10 cellular contexts compared by ENCODE assay signal in the genomic region with DNA sequence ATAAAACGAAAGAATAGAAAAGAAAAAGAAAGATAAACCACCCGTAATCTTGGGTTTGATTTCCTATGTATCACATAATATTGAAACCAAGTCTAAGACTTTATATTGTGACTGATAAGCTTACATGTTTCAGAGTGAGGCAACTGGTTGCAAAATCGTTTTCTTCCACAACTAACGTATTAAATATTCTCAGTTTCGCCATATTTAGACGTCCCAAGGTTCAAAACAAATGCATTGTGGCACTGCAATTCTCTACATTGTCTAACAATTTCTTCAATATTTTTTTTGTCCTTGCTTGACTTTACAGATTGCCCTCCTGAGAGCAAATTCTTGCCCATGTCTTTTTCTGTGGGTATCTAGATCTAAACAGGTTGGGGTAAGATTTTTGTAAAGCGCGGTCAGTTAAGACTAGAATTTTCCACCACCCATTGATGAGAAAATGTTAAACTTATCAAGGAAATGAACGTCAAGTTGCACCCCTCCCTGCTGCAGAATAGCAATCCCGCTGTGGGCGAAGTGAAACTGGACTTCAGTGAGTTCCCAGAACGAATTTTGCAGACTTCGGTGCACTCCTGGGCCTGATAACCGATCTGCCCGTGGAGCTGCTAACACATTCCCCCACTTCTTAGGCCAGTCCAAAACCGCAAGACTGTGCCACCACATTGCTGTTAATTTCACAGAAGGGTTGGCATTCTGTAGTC. TPM values are rescaled to one million over a fixed set of nuclear protein-coding genes. Genes with fewer than 3 reads are reported as not detected.
DNase-seq lines count a peak whose midpoint lies in the region; ATAC-seq and TF ChIP-seq lines count a peak whose summit lies in the region.
"Had no signal": no experiment of that assay in that cellular context is flagged by ENCODE, and none has a peak within 500 bp of the region (broad histone marks: within the 10 kb centered on the region; RNA-seq: fewer than 3 reads in every experiment).

No MANE protein-coding gene starts in this region.

- no peaks in the 10 kb centered on the region for H3K9me3 ChIP-seq in MG63

- intact Hi-C loops in activated CD4-positive, alpha-beta T cell treated with anti-CD3 and anti-CD28 coated beads, Interleukin-2, amount 10 ng/mL, durations not matched to agents 24 days and 14 days (cut with micrococcal nuclease), result loop anchor here (5.0 kb wide), 3 partner anchors 239 to 1209 kb away; partner anchors contain the start of gene LHX5

- DNase-seq in AG10803 (ENCODE audit: low read depth) (peak; percentile 60), MG63 (peak; percentile 43), ecto neural progenitor cell (ENCODE audit: low spot score) (peak; percentile 55), myocyte (ENCODE audit: low read depth) (peak; percentile 56), amniotic stem cell (lab: John Stamatoyannopoulos, UW) (no peak), activated gamma-delta T cell (lab: John Stamatoyannopoulos, UW) (no peak)
- DNase-seq in activated CD4-positive, alpha-beta T cell treated with anti-CD3 and anti-CD28 coated beads, Interleukin-2, amount 10 ng/mL, durations not matched to agents 24 days and 14 days, result no peak
- DNase-seq: activated effector memory CD4-positive, alpha-beta T cell treated with anti-CD3 and anti-CD28 coated beads, Interleukin-2, amount 50 U/mL, for 16 hours; RPMI8226 had no signal

- H3K27me3 ChIP-seq in MG63, result no peaks in the 10 kb centered on the region

- no peak for TF ChIP-seq CTCF in AG10803 (conservative IDR thresholded peaks at IDR 0.05; ENCODE audit: low read length)

- peaks cover 9% of the 10 kb centered on the region for H3K9me3 Mint-ChIP-seq in activated CD4-positive, alpha-beta T cell treated with anti-CD3 and anti-CD28 coated beads, Interleukin-2, amount 10 ng/mL, durations not matched to agents 24 days and 14 days

- no peak overlapping the region for H3K27ac Mint-ChIP-seq in activated CD4-positive, alpha-beta T cell treated with anti-CD3 and anti-CD28 coated beads, Interleukin-2, amount 10 ng/mL, durations not matched to agents 24 days and 14 days

- ATAC-seq in HG03521 (IDR thresholded peaks at IDR 0.05; ENCODE audit: unreplicated experiment), result no peak

- H3K4me3 ChIP-seq in AG10803 (ENCODE audit: low read length) (peak overlapping the region; percentile 94), MG63 (peak overlapping the region; percentile 65)

- H3K36me3 ChIP-seq in MG63, result peaks cover 31% of the 10 kb centered on the region

- H3K27me3 Mint-ChIP-seq in activated CD4-positive, alpha-beta T cell treated with anti-CD3 and anti-CD28 coated beads, Interleukin-2, amount 10 ng/mL, durations not matched to agents 24 days and 14 days, result peaks cover 69% of the 10 kb centered on the region

- peaks cover 10% of the 10 kb centered on the region for H3K4me1 Mint-ChIP-seq in activated CD4-positive, alpha-beta T cell treated with anti-CD3 and anti-CD28 coated beads, Interleukin-2, amount 10 ng/mL, durations not matched to agents 24 days and 14 days

- H3K4me3 Mint-ChIP-seq in activated CD4-positive, alpha-beta T cell treated with anti-CD3 and anti-CD28 coated beads, Interleukin-2, amount 10 ng/mL, durations not matched to agents 24 days and 14 days, result no peak overlapping the region

- peaks cover 2% of the 10 kb centered on the region for H3K36me3 Mint-ChIP-seq in activated CD4-positive, alpha-beta T cell treated with anti-CD3 and anti-CD28 coated beads, Interleukin-2, amount 10 ng/mL, durations not matched to agents 24 days and 14 days (ENCODE audit: low read depth)

RNA-seq across cellular contexts. Expression of gene TBX3, which starts 2.7 kb away (rescaled TPM):
- total RNA-seq in MG63 (2014; rRNA removed; shearing (Covaris generic); ENCODE audit: low replicate concordance), result 7.1 and 7.7 TPM in 2 replicates
- total RNA-seq in myocyte, result 7.0 and 8.8 TPM in 2 replicates
- polyA plus RNA-seq in myocyte (2012), result 1.2 TPM
- not detected in 2 replicates for total RNA-seq in activated CD4-positive, alpha-beta T cell treated with anti-CD3 and anti-CD28 coated beads, Interleukin-2, amount 10 ng/mL, durations not matched to agents 24 days and 14 days

Comparison
In these comparisons a context has a peak if more than half of its experiments do, and no peak if none do; other contexts are left out.
1. DNase-seq: peak in AG10803 (single experiment), MG63 (single experiment), ecto neural progenitor cell (single experiment) and myocyte (single experiment); none in amniotic stem cell (single experiment), activated CD4-positive, alpha-beta T cell treated with anti-CD3 and anti-CD28 coated beads, Interleukin-2, amount 10 ng/mL, durations not matched to agents 24 days and 14 days (single experiment) and activated gamma-delta T cell (single experiment).